Comparison of ENCODE assay signal across 28 cellular contexts in genomic region chr9:124489222-124489621, GRCh38. TPM values are rescaled to one million over a fixed set of nuclear protein-coding genes. Genes with fewer than 3 reads are reported as not detected.
DNase-seq lines count a peak whose midpoint lies in the region; ATAC-seq and TF ChIP-seq lines count a peak whose summit lies in the region.
"Had no signal": no experiment of that assay in that cellular context is flagged by ENCODE, and none has a peak within 500 bp of the region (broad histone marks: within the 10 kb centered on the region; RNA-seq: fewer than 3 reads in every experiment).

No MANE protein-coding gene starts in this region.

- H3K27ac ChIP-seq in heart left ventricle, result no peak overlapping the region
- H3K27ac ChIP-seq in tibial nerve, result no peak overlapping the region
- H3K27ac ChIP-seq: ascending aorta, esophagus muscularis mucosa, prostate gland had no signal

- TF ChIP-seq POLR2A in heart left ventricle (IDR thresholded peaks at IDR 0.05) (no peak), tibial nerve (IDR thresholded peaks at IDR 0.05) (no peak), GM18505 (IDR thresholded peaks at IDR 0.05; ENCODE audit: borderline replicate concordance, extremely low read depth, insufficient read depth, insufficient read length) (no peak)

- H3K4me1 ChIP-seq in heart left ventricle (no peaks in the 10 kb centered on the region), tibial nerve (peaks cover 0 to 6% (median 0%) of the 10 kb centered on the region in 4 donors)
- H3K4me1 ChIP-seq: ascending aorta, esophagus muscularis mucosa, prostate gland had no signal

- ATAC-seq in Right ventricle myocardium inferior (no peak), heart left ventricle (no peak), GM18505 (IDR thresholded peaks at IDR 0.05; ENCODE audit: unreplicated experiment) (no peak)
- ATAC-seq: activated CD4-positive, alpha-beta T cell treated with anti-CD3 and anti-CD28 coated beads for 36 hours; activated CD8-positive, alpha-beta T cell treated with anti-CD3 and anti-CD28 coated beads, Interleukin-2, amount 10 ng/mL, durations not matched to agents 7 days and 5 days; left lobe of liver; T-helper 17 cell had no signal

- 71 to 78% (median 74%) methylated on average over 11 to 13 of the region's 13 CpGs for WGBS in heart left ventricle, 4 donors
- 64 to 74% methylated on average over 13 of the region's 13 CpGs for WGBS in tibial nerve, 2 donors

- DNase-seq in Right ventricle myocardium inferior (ENCODE audit: missing footprints) (peak; percentile 18), heart left ventricle (no peak), M059J (ENCODE audit: low read depth) (peak; percentile 74), epithelial cell of esophagus (ENCODE audit: low read depth) (peak; percentile 54), KG1 (lab: John Stamatoyannopoulos, UW) (no peak), tibial nerve (ENCODE audit: low spot score in 2 of 2) (no peak), NCI-H146 treated with DMSO at 0.1 percent for 48 hours (lab: John Stamatoyannopoulos, UW; ENCODE audit: unreplicated experiment) (no peak)
- DNase-seq: activated CD4-positive, alpha-beta T cell treated with anti-CD3 and anti-CD28 coated beads for 36 hours; activated CD8-positive, alpha-beta T cell treated with anti-CD3 and anti-CD28 coated beads, Interleukin-2, amount 10 ng/mL, durations not matched to agents 7 days and 5 days; activated effector memory CD4-positive, alpha-beta T cell treated with Interleukin-2 at 50 U/mL for 16 hours; activated T-cell treated with anti-CD3 and anti-CD28 coated beads for 4 hours; central memory CD4-positive, alpha-beta T cell; H7; NCI-H1105; NCI-H2029; NCI-H226; RPMI8226; SK-N-SH; stimulated activated naive CD4-positive, alpha-beta T cell treated with Interleukin-2 at 50 U/mL for 16 hours; T-helper 17 cell had no signal

- no peaks in the 10 kb centered on the region for H3K36me3 ChIP-seq in heart left ventricle
- no peaks in the 10 kb centered on the region for H3K36me3 ChIP-seq in tibial nerve
- H3K36me3 ChIP-seq: ascending aorta, esophagus muscularis mucosa, prostate gland had no signal

- H3K9me3 ChIP-seq in heart left ventricle, result no peaks in the 10 kb centered on the region
- H3K9me3 ChIP-seq in tibial nerve, result peaks cover 0 to under 1% (median 0%) of the 10 kb centered on the region in 4 donors
- H3K9me3 ChIP-seq: ascending aorta, esophagus muscularis mucosa, prostate gland, SK-N-SH had no signal

- H3K4me3 ChIP-seq in heart left ventricle (no peak overlapping the region), epithelial cell of esophagus (ENCODE audit: low read length) (no peak overlapping the region), tibial nerve (no peak overlapping the region)
- H3K4me3 ChIP-seq: ascending aorta, esophagus muscularis mucosa, prostate gland had no signal

- intact Hi-C loops in Right ventricle myocardium inferior (cut with DNase I), result no loop called here
- intact Hi-C loops in heart left ventricle (cut with DNase I), result no loop called here

- TF ChIP-seq EP300 in tibial nerve (IDR thresholded peaks at IDR 0.05), result no peak

- H3K27me3 ChIP-seq in heart left ventricle (peaks cover 0 to 67% (median 22%) of the 10 kb centered on the region in 9 donors), tibial nerve (peaks cover 0 to 62% of the 10 kb centered on the region in 2 donors)
- H3K27me3 ChIP-seq: ascending aorta had no signal

- no peak for TF ChIP-seq CTCF in heart left ventricle (IDR thresholded peaks at IDR 0.05)
- no peak for TF ChIP-seq CTCF in epithelial cell of esophagus (IDR thresholded peaks at IDR 0.05; ENCODE audit: insufficient read depth, low read depth, low read length, missing control alignments)
- no peak for TF ChIP-seq CTCF in tibial nerve (IDR thresholded peaks at IDR 0.05)

RNA-seq across cellular contexts. Expression of gene NR5A1, which starts 18.0 kb away (rescaled TPM):
- total RNA-seq in Right ventricle myocardium inferior (not detected), heart left ventricle (not detected), tibial nerve (not detected)
- under 1 TPM; 0.04 to 0.14 TPM for polyA plus RNA-seq in heart left ventricle
- 0.02 TPM in 1 of 2 replicates, not detected in the other for total RNA-seq in M059J (2014; rRNA removed; shearing (Covaris generic))
- total RNA-seq: activated CD4-positive, alpha-beta T cell treated with anti-CD3 and anti-CD28 coated beads for 36 hours; activated CD8-positive, alpha-beta T cell treated with anti-CD3 and anti-CD28 coated beads, Interleukin-2, amount 10 ng/mL, durations not matched to agents 7 days and 5 days; MCF 10A; T-helper 17 cell; temporal lobe had no signal
- polyA plus RNA-seq: CD14-positive monocyte, SK-N-SH had no signal

RNA-seq across cellular contexts. Expression of gene ADGRD2, which starts 39.0 kb away (rescaled TPM):
- total RNA-seq in Right ventricle myocardium inferior, result not detected
- total RNA-seq in heart left ventricle, result not detected
- polyA plus RNA-seq in heart left ventricle, result not detected
- not detected in 2 replicates for total RNA-seq in M059J (2014; rRNA removed; shearing (Covaris generic))
- not detected for total RNA-seq in tibial nerve
- total RNA-seq: activated CD4-positive, alpha-beta T cell treated with anti-CD3 and anti-CD28 coated beads for 36 hours; activated CD8-positive, alpha-beta T cell treated with anti-CD3 and anti-CD28 coated beads, Interleukin-2, amount 10 ng/mL, durations not matched to agents 7 days and 5 days; ascending aorta; esophagus muscularis mucosa; H7; left lobe of liver; MCF 10A; T-helper 17 cell had no signal
- polyA plus RNA-seq: CD14-positive monocyte had no signal

Comparison
In these comparisons a context has a peak if more than half of its experiments do, and no peak if none do; other contexts are left out.
1. DNase-seq: peak in Right ventricle myocardium inferior (single experiment), M059J (single experiment) and epithelial cell of esophagus (single experiment); none in heart left ventricle (0 of 5), KG1 (single experiment), tibial nerve (0 of 2) and NCI-H146 treated with DMSO at 0.1 percent for 48 hours (single experiment).